ENCODE assay signal across 21 cellular contexts in genomic region chr2:62795341-62795740, GRCh38.
DNase-seq lines count a peak whose midpoint lies in the region; ATAC-seq, FAIRE-seq and TF ChIP-seq lines count a peak whose summit lies in the region.
"Had no signal": no experiment of that assay in that cellular context is flagged by ENCODE, and none has a peak within 500 bp of the region (broad histone marks: within the 10 kb centered on the region; RNA-seq: fewer than 3 reads in every experiment).

No MANE protein-coding gene starts in this region.

- TF ChIP-seq POLR2A in H54 (IDR thresholded peaks at IDR 0.05; ENCODE audit: low read depth, low read length) (no peak), endothelial cell of umbilical vein (IDR thresholded peaks at IDR 0.05; ENCODE audit: low read depth, low read length) (no peak)

- FAIRE-seq in H54 (lab: Jason Lieb, UNC) (peak; percentile 15), endothelial cell of umbilical vein (lab: Jason Lieb, UNC) (no peak)
- FAIRE-seq: D721Med, GM12892, GM18507 had no signal

- H3K36me3 ChIP-seq in mammary epithelial cell (ENCODE audit: insufficient read depth, low read length), result no peaks in the 10 kb centered on the region
- H3K36me3 ChIP-seq in endothelial cell of umbilical vein (ENCODE audit: control insufficient read depth in 2 of 2, extremely low read depth in 1 of 2, insufficient read depth in 2 of 2, low read length in 2 of 2), result no peaks in the 10 kb centered on the region
- H3K36me3 ChIP-seq: BE2C had no signal

- no peaks in the 10 kb centered on the region for H3K9me3 ChIP-seq in mammary epithelial cell (replicated peaks; ENCODE audit: insufficient read depth, low read length)
- no peaks in the 10 kb centered on the region for H3K9me3 ChIP-seq in endothelial cell of umbilical vein (replicated peaks; ENCODE audit: control insufficient read depth, insufficient read depth, low read length)
- H3K9me3 ChIP-seq: BE2C, Caco-2 had no signal

- POLR2A ChIA-PET in MCF 10A (lab: Yijun Ruan, JAX), result interaction anchor here (1.0 kb wide), 1 partner anchor 51 kb away, joined by 4 read pairs; no protein-coding TSS in a partner anchor
- POLR2A ChIA-PET in endothelial cell of umbilical vein (lab: Charles Lee), result no interaction called here

- H3K4me3 ChIP-seq in mammary epithelial cell (replicated peaks in 1 of 3; ENCODE audit: insufficient read depth in 1 of 3, low read depth in 2 of 3, low read length in 3 of 3) (no peak overlapping the region), endothelial cell of umbilical vein (replicated peaks in 1 of 3; ENCODE audit: insufficient read depth in 1 of 3, low read depth in 1 of 3, low read length in 3 of 3) (no peak overlapping the region)

- no peak for ATAC-seq in left cardiac atrium

- TF ChIP-seq CTCF in MCF 10A (IDR thresholded peaks at IDR 0.05; ENCODE audit: unreplicated experiment) (no peak), mammary epithelial cell (conservative IDR thresholded peaks at IDR 0.05 in 1 of 2, IDR thresholded peaks at IDR 0.05 in 1 of 2; ENCODE audit: extremely low read depth in 1 of 2, insufficient read depth in 1 of 2, low read depth in 1 of 2, low read length in 2 of 2) (no peak), endothelial cell of umbilical vein (IDR thresholded peaks at IDR 0.05; ENCODE audit: extremely low read depth in 1 of 2, insufficient read depth in 1 of 2, low read depth in 1 of 2, low read length in 2 of 2) (no peak)

- H3K4me1 Mint-ChIP-seq in MCF 10A (ENCODE audit: insufficient read depth, unreplicated experiment), result peaks cover 20% of the 10 kb centered on the region

- dilution Hi-C loops in mammary epithelial cell (cut with HindIII; ENCODE audit: low sequenced_read_pairs) (no loop called here), endothelial cell of umbilical vein (cut with MboI; ENCODE audit: extremely low pct_ligation_motif_present, low sequenced_read_pairs) (no loop called here)

- no peaks in the 10 kb centered on the region for H4K20me1 ChIP-seq in mammary epithelial cell (ENCODE audit: insufficient read depth, low read length)
- H4K20me1 ChIP-seq in endothelial cell of umbilical vein (replicated peaks; ENCODE audit: control insufficient read depth, extremely low read depth, insufficient read depth, low read length), result no peaks in the 10 kb centered on the region

- H3K4me1 ChIP-seq in mammary epithelial cell (ENCODE audit: insufficient read depth, low read length), result peaks cover 7% of the 10 kb centered on the region
- H3K4me1 ChIP-seq in endothelial cell of umbilical vein (ENCODE audit: control insufficient read depth, extremely low read depth, insufficient read depth, low read length), result peaks cover 13% of the 10 kb centered on the region
- H3K4me1 ChIP-seq: BE2C, Caco-2 had no signal

- H3K9ac ChIP-seq in mammary epithelial cell (ENCODE audit: insufficient read depth, low read length) (no peak overlapping the region), endothelial cell of umbilical vein (replicated peaks; ENCODE audit: extremely low read depth, insufficient read depth, low read length) (no peak overlapping the region)

- H3K27me3 Mint-ChIP-seq in MCF 10A (ENCODE audit: insufficient read depth, unreplicated experiment), result no peaks in the 10 kb centered on the region
- H3K27me3 Mint-ChIP-seq: CD4-positive, alpha-beta T cell; IgD-negative memory B cell had no signal

- CTCF ChIA-PET in MCF 10A (lab: Yijun Ruan, JAX) (interaction anchor here (6.1 kb wide), 1 partner anchor 8 kb away, joined by 29 read pairs; no protein-coding TSS in a partner anchor), mammary epithelial cell (lab: Charles Lee; ENCODE audit: low non-redundant PET) (no interaction called here), endothelial cell of umbilical vein (lab: Charles Lee) (interaction anchor here (1.1 kb wide), 1 partner anchor 21 kb away, joined by 3 read pairs; no protein-coding TSS in a partner anchor)

- H3K27ac ChIP-seq in mammary epithelial cell (ENCODE audit: insufficient read depth, low read depth, low read length), result no peak overlapping the region
- H3K27ac ChIP-seq in endothelial cell of umbilical vein (ENCODE audit: insufficient read depth, low read depth, low read length), result no peak overlapping the region
- H3K27ac ChIP-seq: C4-2B, HL-60 had no signal

- DNase-seq in MCF 10A (ENCODE audit: unreplicated experiment), result no peak
- no peak for DNase-seq in mammary epithelial cell
- no peak for DNase-seq in H54 (ENCODE audit: insufficient read length, low spot score)
- DNase-seq in endothelial cell of umbilical vein (ENCODE audit: low read depth, low spot score), result peak; percentile 7
- no peak for DNase-seq in left cardiac atrium
- DNase-seq in middle frontal gyrus (ENCODE audit: extremely low spot score, low spot score), result no peak
- no peak for DNase-seq in activated CD4-positive, alpha-beta T cell treated with anti-CD3 and anti-CD28 coated beads for 48 hours
- no peak for DNase-seq in hepatic stellate cell (ENCODE audit: low spot score)
- DNase-seq: 8988T; BE2C; Caco-2; CD4-positive, alpha-beta T cell; GDM1; HFFc6; KBM-7 had no signal

- H3K79me2 ChIP-seq in mammary epithelial cell (ENCODE audit: insufficient read depth, low read length) (peaks cover 74% of the 10 kb centered on the region), endothelial cell of umbilical vein (ENCODE audit: control insufficient read depth, insufficient read depth, low read length) (peaks cover 2% of the 10 kb centered on the region)

- peak overlapping the region; percentile 57 for H3K27ac Mint-ChIP-seq in MCF 10A (ENCODE audit: low read depth, unreplicated experiment)
- H3K27ac Mint-ChIP-seq: CD4-positive, alpha-beta T cell; HFFc6; IgD-negative memory B cell had no signal

- H3K4me2 ChIP-seq in mammary epithelial cell (ENCODE audit: insufficient read depth, low read depth, low read length) (no peak overlapping the region), endothelial cell of umbilical vein (ENCODE audit: insufficient read depth, low read length) (peak overlapping the region; percentile 21)

- H3K4me3 Mint-ChIP-seq in MCF 10A (ENCODE audit: unreplicated experiment), result no peak overlapping the region
- H3K4me3 Mint-ChIP-seq: CD4-positive, alpha-beta T cell; HFFc6; IgD-negative memory B cell had no signal

- no TSS peak for BruUV-seq in MCF 10A (replicated peaks; lab: Mats Ljungman, UMichigan)
- BruUV-seq in mammary epithelial cell (replicated peaks; lab: Mats Ljungman, UMichigan), result no TSS peak
- no TSS peak for BruUV-seq in endothelial cell of umbilical vein (replicated peaks; lab: Mats Ljungman, UMichigan)

- H3K36me3 Mint-ChIP-seq in MCF 10A (ENCODE audit: insufficient read depth, unreplicated experiment), result peaks cover 16% of the 10 kb centered on the region

- no peaks in the 10 kb centered on the region for H3K9me3 Mint-ChIP-seq in MCF 10A (ENCODE audit: unreplicated experiment)
- H3K9me3 Mint-ChIP-seq: CD4-positive, alpha-beta T cell; HFFc6; IgD-negative memory B cell had no signal

- H3K9me1 ChIP-seq in endothelial cell of umbilical vein (replicated peaks; ENCODE audit: control insufficient read depth, extremely low read depth, insufficient read depth, low read length), result no peaks in the 10 kb centered on the region

- in situ Hi-C loops in mammary epithelial cell (cut with MboI; ENCODE audit: low sequenced_read_pairs in 2 of 2), result no loop called here

- H2AFZ ChIP-seq in mammary epithelial cell (ENCODE audit: low read depth, low read length) (no peak overlapping the region), endothelial cell of umbilical vein (ENCODE audit: low read depth, low read length) (no peak overlapping the region)

- intact Hi-C loops in MCF 10A (cut with micrococcal nuclease) (no loop called here), mammary epithelial cell (cut with micrococcal nuclease) (no loop called here), endothelial cell of umbilical vein (cut with micrococcal nuclease) (loop anchor here (10.0 kb wide), 1 partner anchor 129 kb away; no protein-coding TSS in a partner anchor), left cardiac atrium (cut with DNase I) (loop anchor here in 1 of 2 donors (10.0 kb wide), 1 partner anchor 249 kb away; no protein-coding TSS in a partner anchor)

- H3K27me3 ChIP-seq in mammary epithelial cell (ENCODE audit: insufficient read depth, low read length), result no peaks in the 10 kb centered on the region
- no peaks in the 10 kb centered on the region for H3K27me3 ChIP-seq in endothelial cell of umbilical vein (ENCODE audit: control insufficient read depth in 2 of 2, insufficient read depth in 2 of 2, low read length in 2 of 2)
- H3K27me3 ChIP-seq: BE2C had no signal

TF ChIP-seq in endothelial cell of umbilical vein, 7 proteins besides CTCF, POLR2A, EP300 and RAD21:
- TF ChIP-seq MYC (IDR thresholded peaks at IDR 0.05; ENCODE audit: low read depth, low read length), result no peak
- TF ChIP-seq MAX (IDR thresholded peaks at IDR 0.05; ENCODE audit: insufficient read depth, insufficient read length), result no peak
- no peak for TF ChIP-seq GATA2 (IDR thresholded peaks at IDR 0.05; ENCODE audit: insufficient read depth, insufficient read length, low read depth, low read length)
- TF ChIP-seq POLR2AphosphoS5 (IDR thresholded peaks at IDR 0.05; ENCODE audit: insufficient read depth, low read depth, low read length), result no peak
- TF ChIP-seq EZH2 (IDR thresholded peaks at IDR 0.05; ENCODE audit: borderline replicate concordance, low read depth, low read length, severe bottlenecking), result no peak
- no peak for TF ChIP-seq FOS (IDR thresholded peaks at IDR 0.05; ENCODE audit: borderline replicate concordance, insufficient read depth, low read length)
- TF ChIP-seq JUN (IDR thresholded peaks at IDR 0.05; ENCODE audit: borderline replicate concordance, insufficient read depth, insufficient read length, low read depth), result no peak
